In genomic region chr14:105156414-105157375, GRCh38 we compare ENCODE assay signal across 31 cellular contexts.
"Had no signal": no experiment of that assay in that cellular context is flagged by ENCODE, and none has a peak within 500 bp of the region (broad histone marks: within the 10 kb centered on the region; RNA-seq: fewer than 3 reads in every experiment).

No MANE protein-coding gene starts in this region.

- H3K27ac Mint-ChIP-seq: activated CD4-positive, alpha-beta memory T cell treated with anti-CD3 and anti-CD28 coated beads, Interleukin-2, amount 10 ng/mL, durations not matched to agents 7 days and 5 days; activated CD8-positive, alpha-beta memory T cell treated with anti-CD3 and anti-CD28 coated beads, Interleukin-2, amount 10 ng/mL, durations not matched to agents 7 days and 5 days; activated naive CD4-positive, alpha-beta T cell treated with anti-CD3 and anti-CD28 coated beads, Interleukin-2, amount 10 ng/mL, durations not matched to agents 7 days and 5 days; activated naive CD8-positive, alpha-beta T cell had no signal

- H3K9me3 Mint-ChIP-seq: activated CD4-positive, alpha-beta memory T cell treated with anti-CD3 and anti-CD28 coated beads, Interleukin-2, amount 10 ng/mL, durations not matched to agents 7 days and 5 days; activated naive CD4-positive, alpha-beta T cell treated with anti-CD3 and anti-CD28 coated beads, Interleukin-2, amount 10 ng/mL, durations not matched to agents 7 days and 5 days had no signal

- H3K4me3 ChIP-seq: cardiac muscle cell, PC-9 had no signal

- H3K27me3 Mint-ChIP-seq: activated CD4-positive, alpha-beta memory T cell treated with anti-CD3 and anti-CD28 coated beads, Interleukin-2, amount 10 ng/mL, durations not matched to agents 7 days and 5 days; activated CD8-positive, alpha-beta memory T cell treated with anti-CD3 and anti-CD28 coated beads, Interleukin-2, amount 10 ng/mL, durations not matched to agents 7 days and 5 days; activated naive CD8-positive, alpha-beta T cell had no signal

- H3K4me1 Mint-ChIP-seq: activated CD4-positive, alpha-beta memory T cell treated with anti-CD3 and anti-CD28 coated beads, Interleukin-2, amount 10 ng/mL, durations not matched to agents 7 days and 5 days; activated CD8-positive, alpha-beta memory T cell treated with anti-CD3 and anti-CD28 coated beads, Interleukin-2, amount 10 ng/mL, durations not matched to agents 7 days and 5 days; activated naive CD4-positive, alpha-beta T cell treated with anti-CD3 and anti-CD28 coated beads, Interleukin-2, amount 10 ng/mL, durations not matched to agents 7 days and 5 days had no signal

- H3K4me3 Mint-ChIP-seq: activated CD4-positive, alpha-beta memory T cell treated with anti-CD3 and anti-CD28 coated beads, Interleukin-2, amount 10 ng/mL, durations not matched to agents 7 days and 5 days; activated CD8-positive, alpha-beta memory T cell treated with anti-CD3 and anti-CD28 coated beads, Interleukin-2, amount 10 ng/mL, durations not matched to agents 7 days and 5 days; activated naive CD4-positive, alpha-beta T cell treated with anti-CD3 and anti-CD28 coated beads, Interleukin-2, amount 10 ng/mL, durations not matched to agents 7 days and 5 days; activated naive CD8-positive, alpha-beta T cell had no signal

- H3K9ac ChIP-seq: KMS-11 had no signal

- DNase-seq: activated CD4-positive, alpha-beta memory T cell treated with anti-CD3 and anti-CD28 coated beads, Interleukin-2, amount 10 ng/mL, durations not matched to agents 7 days and 5 days; activated CD4-positive, alpha-beta T cell treated with anti-CD3 and anti-CD28 coated beads for 1 hour; activated CD4-positive, alpha-beta T cell treated with anti-CD3 and anti-CD28 coated beads for 48 hours; activated CD4-positive, CD25-positive, alpha-beta regulatory T cell; activated CD8-positive, alpha-beta memory T cell treated with anti-CD3 and anti-CD28 coated beads for 24 hours; activated CD8-positive, alpha-beta memory T cell treated with anti-CD3 and anti-CD28 coated beads, Interleukin-2, amount 10 ng/mL, durations not matched to agents 7 days and 5 days; activated CD8-positive, alpha-beta memory T cell treated with anti-CD3 and anti-CD28 coated beads, Interleukin-2, amount 50 U/mL, for 48 hours; activated effector memory CD4-positive, alpha-beta T cell treated with Interleukin-2 at 50 U/mL for 16 hours; activated naive CD4-positive, alpha-beta T cell treated with anti-CD3 and anti-CD28 coated beads, Interleukin-2, amount 10 ng/mL, durations not matched to agents 7 days and 5 days; activated T-cell treated with anti-CD3 and anti-CD28 coated beads, Interleukin-2, amount 50 U/mL, for 48 hours; amniotic stem cell; MM.1S; MV-4-11; NCI-H1092; NCI-H1436 treated with DMSO at 0.1 percent for 48 hours; NCI-H187; NCI-H2029 treated with DMSO at 0.1 percent for 48 hours; NCI-H2107; NCI-H2171; NCI-H748 treated with DMSO at 0.1 percent for 48 hours; NK-92 treated with Interleukin-12 subunit alpha and Interleukin-12 subunit beta, amount 100 ng/mL, for 24 hours; PC-9; Right ventricle myocardium superior; SW 1271; T-helper 1 cell; T-helper 2 cell; T-helper 9 cell had no signal

- H3K27ac ChIP-seq: cardiac muscle cell, KMS-11, PC-9, VCaP had no signal

- ATAC-seq: activated CD8-positive, alpha-beta memory T cell treated with anti-CD3 and anti-CD28 coated beads, Interleukin-2, amount 10 ng/mL, durations not matched to agents 7 days and 5 days had no signal

- H3K4me2 ChIP-seq: KMS-11, PC-9 had no signal

- H3K36me3 ChIP-seq: cardiac muscle cell had no signal

- H2AFZ ChIP-seq: PC-9 had no signal

- H3K27me3 ChIP-seq: cardiac muscle cell had no signal

- H3K36me3 Mint-ChIP-seq: activated CD8-positive, alpha-beta memory T cell treated with anti-CD3 and anti-CD28 coated beads, Interleukin-2, amount 10 ng/mL, durations not matched to agents 7 days and 5 days; activated naive CD4-positive, alpha-beta T cell treated with anti-CD3 and anti-CD28 coated beads, Interleukin-2, amount 10 ng/mL, durations not matched to agents 7 days and 5 days; activated naive CD8-positive, alpha-beta T cell had no signal
